Comparison of ENCODE assay signal across 21 cellular contexts in the genomic region with DNA sequence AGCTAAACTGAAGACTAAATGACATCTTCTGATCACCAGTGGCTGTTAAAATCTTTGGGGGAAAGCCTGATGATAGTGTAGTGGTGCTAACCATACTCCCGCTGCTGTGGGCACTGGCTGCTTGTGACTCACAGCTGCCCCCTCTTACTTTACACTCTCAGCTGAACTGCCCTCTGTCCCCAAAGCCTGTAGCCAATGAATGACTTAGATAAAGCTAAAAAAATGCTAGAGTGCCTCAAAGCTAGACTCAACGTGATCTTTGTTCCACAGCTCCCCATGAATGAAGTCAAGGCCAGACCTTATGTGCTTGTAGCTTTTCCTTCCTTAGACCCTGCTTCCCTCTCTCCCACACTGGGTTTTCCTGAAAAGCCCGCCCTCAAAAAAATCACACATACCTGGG.
"Had no signal": no experiment of that assay in that cellular context is flagged by ENCODE, and none has a peak within 500 bp of the region (broad histone marks: within the 10 kb centered on the region; RNA-seq: fewer than 3 reads in every experiment).

No MANE protein-coding gene starts in this region.

- H3K4me2 ChIP-seq: SK-N-SH had no signal

- H3K9me3 ChIP-seq: SK-N-SH had no signal

- H3K27ac ChIP-seq: HL-60 had no signal

- FAIRE-seq: HTR-8/SVneo, RCC 7860 had no signal

- DNase-seq: KBM-7, MV-4-11, NCI-H1048, NCI-H1105 treated with DMSO at 0.1 percent for 48 hours, NCI-H1417 treated with DMSO at 0.1 percent for 48 hours, NCI-H146, NCI-H1694 treated with DMSO at 0.1 percent for 48 hours, NCI-H1930, NCI-H2081, NCI-H2107, NCI-H2227 treated with DMSO at 0.1 percent for 48 hours, NCI-H524, NCI-H526 treated with DMSO at 0.1 percent for 48 hours, NCI-H748 treated with DMSO at 0.1 percent for 48 hours, Right ventricle myocardium superior, RPMI8226, SK-N-SH, SW 1271 had no signal
